In genomic region chr17:74240637-74241036, GRCh38 we compare ENCODE assay signal across 17 cellular contexts. TPM values are rescaled to one million over a fixed set of nuclear protein-coding genes. Genes with fewer than 3 reads are reported as not detected.
DNase-seq lines count a peak whose midpoint lies in the region; ATAC-seq and TF ChIP-seq lines count a peak whose summit lies in the region.
"Had no signal": no experiment of that assay in that cellular context is flagged by ENCODE, and none has a peak within 500 bp of the region (broad histone marks: within the 10 kb centered on the region; RNA-seq: fewer than 3 reads in every experiment).

No MANE protein-coding gene starts in this region.

- peaks cover 18 to 70% (median 38%) of the 10 kb centered on the region in 10 experiments for H3K4me1 ChIP-seq in BLaER1 treated with 17β-estradiol and CSF1 and Interleukin-3, amounts not matched to agents 10 nM and 100 nM
- peaks cover 78% of the 10 kb centered on the region for H3K4me1 ChIP-seq in left ventricle myocardium inferior
- peaks cover 13% of the 10 kb centered on the region for H3K4me1 ChIP-seq in SJCRH30
- H3K4me1 ChIP-seq: Peyer's patch had no signal

- H3K4me1 Mint-ChIP-seq in brain = peaks cover 52% of the 10 kb centered on the region
- no peaks in the 10 kb centered on the region for H3K4me1 Mint-ChIP-seq in progenitor cell of endocrine pancreas (ENCODE audit: low read depth)
- H3K4me1 Mint-ChIP-seq in T-helper 17 cell = peaks cover 3% of the 10 kb centered on the region
- H3K4me1 Mint-ChIP-seq: IgD-negative memory B cell had no signal

- intact Hi-C loops in left ventricle myocardium inferior (cut with micrococcal nuclease) = no loop called here

- peak overlapping the region in 3 of 5 experiments; percentile 8 to 68 (median 33) for H3K4me3 Mint-ChIP-seq in brain
- no peak overlapping the region for H3K4me3 Mint-ChIP-seq in progenitor cell of endocrine pancreas (ENCODE audit: low read depth)
- H3K4me3 Mint-ChIP-seq in T-helper 17 cell = no peak overlapping the region
- H3K4me3 Mint-ChIP-seq: activated CD4-positive, alpha-beta memory T cell treated with anti-CD3 and anti-CD28 coated beads for 36 hours; activated T-cell treated with anti-CD3 and anti-CD28 coated beads, Interleukin-2, amount 50 U/mL, for 4 hours; IgD-negative memory B cell had no signal

- H3K4me3 ChIP-seq in BLaER1 treated with 17β-estradiol and CSF1 and Interleukin-3, amounts not matched to agents 10 nM and 100 nM = no peak overlapping the region
- H3K4me3 ChIP-seq in left ventricle myocardium inferior = no peak overlapping the region
- no peak overlapping the region for H3K4me3 ChIP-seq in SJCRH30
- H3K4me3 ChIP-seq: Peyer's patch had no signal

- H3K27me3 ChIP-seq in BLaER1 treated with 17β-estradiol and CSF1 and Interleukin-3, amounts not matched to agents 10 nM and 100 nM = no peaks in the 10 kb centered on the region
- H3K27me3 ChIP-seq in left ventricle myocardium inferior (ENCODE audit: low read depth) (no peaks in the 10 kb centered on the region), SJCRH30 (no peaks in the 10 kb centered on the region)
- H3K27me3 ChIP-seq: Peyer's patch had no signal

- ATAC-seq in T-helper 17 cell (no peak), HG02571 (IDR thresholded peaks at IDR 0.05; ENCODE audit: unreplicated experiment) (no peak), GM21367 (IDR thresholded peaks at IDR 0.05; ENCODE audit: unreplicated experiment) (no peak)
- ATAC-seq: activated T-cell treated with anti-CD3 and anti-CD28 coated beads, Interleukin-2, amount 50 U/mL, for 4 hours had no signal

- peaks cover 10% of the 10 kb centered on the region for H3K36me3 Mint-ChIP-seq in brain
- no peaks in the 10 kb centered on the region for H3K36me3 Mint-ChIP-seq in progenitor cell of endocrine pancreas (ENCODE audit: insufficient read depth)
- peaks cover 3% of the 10 kb centered on the region for H3K36me3 Mint-ChIP-seq in T-helper 17 cell (ENCODE audit: low read depth)
- H3K36me3 Mint-ChIP-seq: activated CD4-positive, alpha-beta memory T cell treated with anti-CD3 and anti-CD28 coated beads for 36 hours; IgD-negative memory B cell had no signal

- TF ChIP-seq CTCF in brain (conservative IDR thresholded peaks at IDR 0.05) (no peak), left ventricle myocardium inferior (IDR thresholded peaks at IDR 0.05; ENCODE audit: borderline replicate concordance) (no peak), progenitor cell of endocrine pancreas (IDR thresholded peaks at IDR 0.05; ENCODE audit: unreplicated experiment) (no peak)

- H4K20me1 ChIP-seq in BLaER1 treated with 17β-estradiol and CSF1 and Interleukin-3, amounts not matched to agents 10 nM and 100 nM = peaks cover 0 to 15% (median 0%) of the 10 kb centered on the region in 11 experiments; a peak in 3 of 22 replicates

- DNase-seq in left ventricle myocardium inferior (peak; percentile 55), progenitor cell of endocrine pancreas (ENCODE audit: low spot score, unreplicated experiment) (no peak), SJCRH30 (no peak), T-helper 17 cell (no peak)
- DNase-seq: activated CD4-positive, alpha-beta memory T cell treated with anti-CD3 and anti-CD28 coated beads for 36 hours; activated T-cell treated with anti-CD3 and anti-CD28 coated beads, Interleukin-2, amount 50 U/mL, for 4 hours; NCI-H2081 treated with DMSO at 0.1 percent for 48 hours; NCI-H748 treated with DMSO at 0.1 percent for 48 hours; Peyer's patch had no signal

- peaks cover 3% of the 10 kb centered on the region for H3K27me3 Mint-ChIP-seq in brain
- H3K27me3 Mint-ChIP-seq in progenitor cell of endocrine pancreas = peaks cover 17% of the 10 kb centered on the region
- H3K27me3 Mint-ChIP-seq in T-helper 17 cell = no peaks in the 10 kb centered on the region
- H3K27me3 Mint-ChIP-seq: activated CD4-positive, alpha-beta memory T cell treated with anti-CD3 and anti-CD28 coated beads for 36 hours; IgD-negative memory B cell had no signal

- peak overlapping the region in 3 of 11 experiments; percentile 49 to 63 (median 54); a peak in 4 of 22 replicates for H3K27ac ChIP-seq in BLaER1 treated with 17β-estradiol and CSF1 and Interleukin-3, amounts not matched to agents 10 nM and 100 nM
- H3K27ac ChIP-seq in left ventricle myocardium inferior (replicated peaks) (peak overlapping the region; percentile 78), SJCRH30 (no peak overlapping the region)
- H3K27ac ChIP-seq: Peyer's patch had no signal

- H3K36me3 ChIP-seq in BLaER1 treated with 17β-estradiol and CSF1 and Interleukin-3, amounts not matched to agents 10 nM and 100 nM = peaks cover 0 to 53% (median 12%) of the 10 kb centered on the region in 11 experiments; a peak in 13 of 22 replicates
- peaks cover 5% of the 10 kb centered on the region for H3K36me3 ChIP-seq in left ventricle myocardium inferior
- H3K36me3 ChIP-seq in SJCRH30 = peaks cover 36% of the 10 kb centered on the region; the same call in 1 of the 2 replicates
- H3K36me3 ChIP-seq: Peyer's patch had no signal

- H3K9me3 ChIP-seq in BLaER1 treated with 17β-estradiol and CSF1 and Interleukin-3, amounts not matched to agents 10 nM and 100 nM (replicated peaks in 1 of 11) = no peaks in the 10 kb centered on the region
- no peaks in the 10 kb centered on the region for H3K9me3 ChIP-seq in left ventricle myocardium inferior (replicated peaks)
- no peaks in the 10 kb centered on the region for H3K9me3 ChIP-seq in SJCRH30 (replicated peaks)
- H3K9me3 ChIP-seq in T-helper 17 cell (ENCODE audit: control insufficient read depth, low read length, poor library complexity, severe bottlenecking) = no peaks in the 10 kb centered on the region
- H3K9me3 ChIP-seq: Peyer's patch had no signal

- H3K9me3 Mint-ChIP-seq in brain = no peaks in the 10 kb centered on the region
- H3K9me3 Mint-ChIP-seq in progenitor cell of endocrine pancreas (ENCODE audit: low read depth) = no peaks in the 10 kb centered on the region
- H3K9me3 Mint-ChIP-seq: activated CD4-positive, alpha-beta memory T cell treated with anti-CD3 and anti-CD28 coated beads for 36 hours; activated T-cell treated with anti-CD3 and anti-CD28 coated beads, Interleukin-2, amount 50 U/mL, for 4 hours; IgD-negative memory B cell had no signal

- peak overlapping the region; percentile 57 to 83 (median 73); a peak in 17 of 22 replicates for H3K4me2 ChIP-seq in BLaER1 treated with 17β-estradiol and CSF1 and Interleukin-3, amounts not matched to agents 10 nM and 100 nM

- H3K9ac ChIP-seq in BLaER1 treated with 17β-estradiol and CSF1 and Interleukin-3, amounts not matched to agents 10 nM and 100 nM = peak overlapping the region in 4 of 11 experiments; percentile 19 to 64 (median 44); a peak in 6 of 22 replicates

- H3K27ac Mint-ChIP-seq in brain (peak overlapping the region; percentile 56 to 97 (median 91)), progenitor cell of endocrine pancreas (peak overlapping the region; percentile 45), T-helper 17 cell (no peak overlapping the region)
- H3K27ac Mint-ChIP-seq: activated CD4-positive, alpha-beta memory T cell treated with anti-CD3 and anti-CD28 coated beads for 36 hours; IgD-negative memory B cell had no signal

RNA-seq across cellular contexts. Expression of gene TTYH2, which starts 27.3 kb away (rescaled TPM):
- polyA plus RNA-seq in brain (ENCODE audit: insufficient read depth, low read depth, low replicate concordance) = 91.1 TPM
- 28.1 TPM for total RNA-seq in left ventricle myocardium inferior
- total RNA-seq in progenitor cell of endocrine pancreas = 0.69 and 1.1 TPM in 2 replicates
- total RNA-seq in SJCRH30 (2014; rRNA removed; shearing (Covaris generic)) = 45.8 and 53.0 TPM in 2 replicates
- 10 to 100 TPM; 19.8 to 23.2 TPM for total RNA-seq in T-helper 17 cell

RNA-seq across cellular contexts. Expression of gene DNAI2, which starts 33.4 kb away (rescaled TPM):
- 0.56 TPM for polyA plus RNA-seq in brain (ENCODE audit: insufficient read depth, low read depth, low replicate concordance)
- total RNA-seq in left ventricle myocardium inferior = not detected
- not detected in 2 replicates for total RNA-seq in progenitor cell of endocrine pancreas
- total RNA-seq in SJCRH30 (2014; rRNA removed; shearing (Covaris generic)) = not detected in 2 replicates
- 1 to 10 TPM; 4.1 to 4.2 TPM for total RNA-seq in T-helper 17 cell
- total RNA-seq: activated T-cell treated with anti-CD3 and anti-CD28 coated beads, Interleukin-2, amount 50 U/mL, for 4 hours; kidney epithelial cell; osteoblast; Peyer's patch; ureter had no signal
- polyA plus RNA-seq: IgD-negative memory B cell had no signal

RNA-seq across cellular contexts. Expression of gene RPL38, which starts 37.2 kb away (rescaled TPM):
- 4,253 TPM for polyA plus RNA-seq in brain (ENCODE audit: insufficient read depth, low read depth, low replicate concordance)
- total RNA-seq in left ventricle myocardium inferior = 702 TPM
- 798 and 811 TPM in 2 replicates for total RNA-seq in progenitor cell of endocrine pancreas
- 5,758 and 5,854 TPM in 2 replicates for total RNA-seq in SJCRH30 (2014; rRNA removed; shearing (Covaris generic))
- total RNA-seq in T-helper 17 cell = 1,000 to 10,000 TPM; 1,542 to 1,684 TPM

Comparison
In these comparisons a context has a peak if more than half of its experiments do, and no peak if none do; other contexts are left out.
1. H3K4me3 Mint-ChIP-seq: peak in brain (3 of 5); none in progenitor cell of endocrine pancreas (single experiment) and T-helper 17 cell (single experiment).
2. RNA of gene TTYH2, which starts 27.3 kb away (total RNA-seq): 45.8 to 53.0 TPM in SJCRH30, 28.1 TPM in left ventricle myocardium inferior (single experiment) and 19.8 to 23.2 TPM in T-helper 17 cell; 0.69 to 1.1 TPM in progenitor cell of endocrine pancreas; every median in the first group is over 10 times any median in the second.